Comparison of ENCODE assay signal across 8 cellular contexts in the genomic region with DNA sequence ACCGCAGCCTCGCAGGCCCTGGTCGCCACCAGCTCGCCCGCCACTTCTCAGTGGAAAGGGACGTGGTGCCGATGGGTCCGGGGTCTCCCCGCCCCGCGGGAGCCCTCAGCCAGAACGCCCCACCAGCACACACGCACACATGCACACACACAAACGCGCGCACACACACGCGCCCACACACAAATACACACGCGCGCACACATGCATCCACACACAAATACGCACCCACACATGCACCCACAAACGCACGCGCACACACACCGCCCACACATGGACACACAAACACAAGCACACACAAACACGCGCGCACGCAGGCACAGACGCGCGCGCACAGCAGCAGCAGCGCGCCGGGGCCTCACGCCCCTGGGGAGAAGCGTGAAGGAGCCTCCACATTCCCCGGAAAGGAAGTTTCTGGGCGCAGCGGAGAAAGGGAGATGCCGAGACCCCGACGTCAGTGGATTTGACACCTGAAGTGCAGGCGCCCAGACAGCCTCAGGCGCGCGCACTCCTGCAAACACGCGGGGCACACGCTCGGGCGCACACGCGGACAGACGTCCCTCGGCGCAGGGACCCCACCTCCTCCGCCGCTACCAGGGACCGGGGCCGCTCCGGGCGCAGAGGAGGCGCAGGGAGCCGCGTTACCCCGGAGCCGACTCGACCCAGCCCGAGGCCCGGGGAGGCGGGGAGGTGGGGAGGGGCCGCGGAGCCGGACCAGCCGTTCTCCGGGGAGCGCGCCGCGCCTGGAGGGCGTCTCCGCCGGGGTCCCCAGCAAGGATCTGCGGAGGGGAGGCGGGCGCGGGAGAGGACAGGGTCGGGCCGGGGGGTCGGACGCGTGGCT. TPM values are rescaled to one million over a fixed set of nuclear protein-coding genes. Genes with fewer than 3 reads are reported as not detected.
DNase-seq lines count a peak whose midpoint lies in the region; ATAC-seq and TF ChIP-seq lines count a peak whose summit lies in the region.

No MANE protein-coding gene starts in this region.

- H3K9ac ChIP-seq in OCI-LY3 (ENCODE audit: low read length) = peak overlapping the region; percentile 26; the same call in 1 of the 2 replicates

- 0 out of 2 replicates have a peak, but pooled peaks cover 4% of the 10 kb centered on the region for H4K20me1 ChIP-seq in OCI-LY3 (ENCODE audit: insufficient read depth, low read length)

- in situ Hi-C loops in HAP-1 (cut with MboI; ENCODE audit: low sequenced_read_pairs) = no loop called here

- H3K4me1 ChIP-seq in HAP-1 (peaks cover 3% of the 10 kb centered on the region; the same call in 1 of the 2 replicates), OCI-LY3 (ENCODE audit: low read length) (peaks cover 19% of the 10 kb centered on the region)

- H3K27me3 ChIP-seq in HAP-1 (ENCODE audit: low read depth) (no peaks in the 10 kb centered on the region), OCI-LY3 (ENCODE audit: low read depth, low read length) (peaks cover 30% of the 10 kb centered on the region), layer of hippocampus (ENCODE audit: control insufficient read depth, insufficient read depth, low read length) (no peaks in the 10 kb centered on the region)

- DNase-seq in HAP-1 (ENCODE audit: low spot score in 2 of 2) = peak in 1 of 2 experiments; percentile 30
- DNase-seq in stimulated activated naive CD4-positive, alpha-beta T cell (lab: John Stamatoyannopoulos, UW) = peak in 5 of 6 experiments; percentile 26 to 73 (median 51)
- no peak for DNase-seq in NK-92 treated with Interleukin-12 subunit alpha and Interleukin-12 subunit beta, amount 100 ng/mL, for 24 hours (lab: John Stamatoyannopoulos, UW)

- H3K79me2 ChIP-seq in OCI-LY3 (ENCODE audit: low read length) = no peaks in the 10 kb centered on the region

- H3K4me2 ChIP-seq in OCI-LY3 (ENCODE audit: low read length) = peak overlapping the region; percentile 79

- peaks cover 11% of the 10 kb centered on the region for H3K27me3 Mint-ChIP-seq in brain

- TF ChIP-seq CTCF in OCI-LY3 (IDR thresholded peaks at IDR 0.05; ENCODE audit: low read depth, low read length) = no peak
- TF ChIP-seq CTCF in brain (conservative IDR thresholded peaks at IDR 0.05) = no peak

- no peak for ATAC-seq in GM21367 (IDR thresholded peaks at IDR 0.05; ENCODE audit: unreplicated experiment)

- no peak overlapping the region for H3K27ac ChIP-seq in OCI-LY3 (ENCODE audit: low read length)
- H3K27ac ChIP-seq in layer of hippocampus (ENCODE audit: low read depth, low read length) = peak overlapping the region; percentile 46

- peak overlapping the region; percentile 95 to 99 (median 98) for H3K27ac Mint-ChIP-seq in brain

- H3K36me3 ChIP-seq in HAP-1 (replicated peaks) (no peaks in the 10 kb centered on the region), OCI-LY3 (replicated peaks; ENCODE audit: low read depth, low read length) (no peaks in the 10 kb centered on the region)

- peak overlapping the region; percentile 80; the same call in 1 of the 2 replicates for H2AFZ ChIP-seq in OCI-LY3 (ENCODE audit: low read depth, low read length)

- H3K36me3 Mint-ChIP-seq in brain = no peaks in the 10 kb centered on the region

- H3K9me3 ChIP-seq in HAP-1 = no peaks in the 10 kb centered on the region
- H3K9me3 ChIP-seq in OCI-LY3 (ENCODE audit: insufficient read depth, low read length) = no peaks in the 10 kb centered on the region

- H3K4me3 Mint-ChIP-seq in brain = peak overlapping the region; percentile 96 to 100 (median 98)

- H3K9me3 Mint-ChIP-seq in brain = peaks cover 0 to 5% (median 0%) of the 10 kb centered on the region in 5 experiments

- H3K4me3 ChIP-seq in GM08714 (ENCODE audit: low read length) = peak overlapping the region; percentile 67
- peak overlapping the region; percentile 47 for H3K4me3 ChIP-seq in HAP-1
- H3K4me3 ChIP-seq in OCI-LY3 (ENCODE audit: low read length) = peak overlapping the region; percentile 73

- H3K4me1 Mint-ChIP-seq in brain = peaks cover 64% of the 10 kb centered on the region

RNA-seq across cellular contexts. Expression of gene RASA3, which starts 0.6 kb away (rescaled TPM):
- 12.4 TPM for polyA plus RNA-seq in brain (ENCODE audit: insufficient read depth, low read depth, low replicate concordance)

RNA-seq across cellular contexts. Expression of gene CFAP97D2, which starts 47.3 kb away (rescaled TPM):
- 0.92 TPM for polyA plus RNA-seq in brain (ENCODE audit: insufficient read depth, low read depth, low replicate concordance)
